Comparison of ENCODE assay signal across 8 cellular contexts in genomic region chr22:38868886-38869381, GRCh38. TPM values are rescaled to one million over a fixed set of nuclear protein-coding genes. Genes with fewer than 3 reads are reported as not detected.
DNase-seq lines count a peak whose midpoint lies in the region; ATAC-seq, FAIRE-seq and TF ChIP-seq lines count a peak whose summit lies in the region.

No MANE protein-coding gene starts in this region.

- no peaks in the 10 kb centered on the region for H3K27me3 Mint-ChIP-seq in IgD-negative memory B cell
- H3K27me3 Mint-ChIP-seq in activated naive CD8-positive, alpha-beta T cell: no peaks in the 10 kb centered on the region

- no peaks in the 10 kb centered on the region for H3K27me3 ChIP-seq in cardiac muscle cell
- H3K27me3 ChIP-seq in psoas muscle (ENCODE audit: insufficient read depth in 3 of 3, low read length in 2 of 3): no peaks in the 10 kb centered on the region
- no peaks in the 10 kb centered on the region for H3K27me3 ChIP-seq in aorta (ENCODE audit: control insufficient read depth in 1 of 2, insufficient read depth in 2 of 2, low read length in 1 of 2)

- H3K36me3 ChIP-seq in cardiac muscle cell (peaks cover 5% of the 10 kb centered on the region), psoas muscle (ENCODE audit: insufficient read depth in 1 of 2, low read depth in 1 of 2) (peaks cover 0 to 37% of the 10 kb centered on the region in 2 donors), aorta (ENCODE audit: control insufficient read depth in 1 of 2, insufficient read depth in 2 of 2, low read length in 1 of 2) (no peaks in the 10 kb centered on the region)

- H3K4me1 ChIP-seq in cardiac muscle cell (ENCODE audit: low read depth) (peaks cover 18% of the 10 kb centered on the region), psoas muscle (peaks cover 20% of the 10 kb centered on the region), aorta (ENCODE audit: control insufficient read depth in 1 of 2, insufficient read depth in 2 of 2, low read length in 2 of 2) (peaks cover 0 to 3% of the 10 kb centered on the region in 2 donors)

- no peak overlapping the region for H3K4me3 ChIP-seq in cardiac muscle cell
- no peak overlapping the region for H3K4me3 ChIP-seq in psoas muscle
- H3K4me3 ChIP-seq in aorta (ENCODE audit: low read length in 2 of 2): no peak overlapping the region

- intact Hi-C loops in psoas muscle (cut with DNase I) (loop anchor here (5.0 kb wide), 1 partner anchor 253 kb away; no protein-coding TSS in a partner anchor), aorta (cut with DNase I) (loop anchor here in 1 of 2 donors (5.0 kb wide), 1 partner anchor 253 kb away; no protein-coding TSS in a partner anchor)

- H3K4me3 Mint-ChIP-seq in IgD-negative memory B cell: peak overlapping the region in 2 of 4 donors; percentile 23 to 65
- peak overlapping the region; percentile 54 for H3K4me3 Mint-ChIP-seq in activated naive CD8-positive, alpha-beta T cell

- H3K9me3 ChIP-seq in cardiac muscle cell (ENCODE audit: low read depth) (no peaks in the 10 kb centered on the region), psoas muscle (no peaks in the 10 kb centered on the region), aorta (ENCODE audit: control insufficient read depth, low read length) (no peaks in the 10 kb centered on the region)

- TF ChIP-seq CTCF in D721Med (IDR thresholded peaks at IDR 0.05; ENCODE audit: insufficient read depth, missing control alignments) (peak; percentile 82), cardiac muscle cell (IDR thresholded peaks at IDR 0.05; ENCODE audit: low read depth, low read length) (peak; percentile 88), psoas muscle (IDR thresholded peaks at IDR 0.05) (peak; percentile 89)

- DNase-seq in D721Med (ENCODE audit: insufficient read length, low spot score) (no peak), SKM-1 (lab: John Stamatoyannopoulos, UW; ENCODE audit: unreplicated experiment) (peak; percentile 8), cardiac muscle cell (ENCODE audit: low read depth in 1 of 2, low spot score in 1 of 2) (peak; percentile 75 to 89), psoas muscle (peak; percentile 83 to 90), aorta (peak; percentile 89 to 95)

- no peak for FAIRE-seq in D721Med (lab: Jason Lieb, UNC)

- no peak overlapping the region for H3K27ac ChIP-seq in cardiac muscle cell
- no peak overlapping the region for H3K27ac ChIP-seq in psoas muscle
- no peak overlapping the region for H3K27ac ChIP-seq in aorta (ENCODE audit: low read depth in 1 of 2, low read length in 2 of 2)

- 9 to 14% (median 11%) methylated on average over 8 of the region's 8 CpGs for WGBS in psoas muscle, 3 donors
- 2 to 4% methylated on average over 8 of the region's 8 CpGs for WGBS in aorta, 2 donors

- H3K27ac Mint-ChIP-seq in IgD-negative memory B cell: peak overlapping the region in 2 of 3 donors; percentile 31 to 92
- peak overlapping the region; percentile 86 for H3K27ac Mint-ChIP-seq in activated naive CD8-positive, alpha-beta T cell

- no peaks in the 10 kb centered on the region for H3K36me3 Mint-ChIP-seq in IgD-negative memory B cell
- H3K36me3 Mint-ChIP-seq in activated naive CD8-positive, alpha-beta T cell: no peaks in the 10 kb centered on the region

- H3K4me1 Mint-ChIP-seq in IgD-negative memory B cell: peaks cover 22 to 33% (median 24%) of the 10 kb centered on the region in 3 donors
- H3K4me1 Mint-ChIP-seq in activated naive CD8-positive, alpha-beta T cell (ENCODE audit: low read depth): peaks cover 40% of the 10 kb centered on the region

- no peaks in the 10 kb centered on the region for H3K9me3 Mint-ChIP-seq in IgD-negative memory B cell
- no peaks in the 10 kb centered on the region for H3K9me3 Mint-ChIP-seq in activated naive CD8-positive, alpha-beta T cell (ENCODE audit: low read depth)

- peak; percentile 48 to 53 (median 51) for ATAC-seq in psoas muscle
- ATAC-seq in aorta (ENCODE audit: low FRiP score): peak; percentile 44
- no peak for ATAC-seq in HG02852 (IDR thresholded peaks at IDR 0.05; ENCODE audit: unreplicated experiment)

RNA-seq across cellular contexts. Expression of gene CBX6, which starts 3.1 kb away (rescaled TPM):
- polyA plus RNA-seq in IgD-negative memory B cell (7.1 TPM), cardiac muscle cell (40.9 and 46.8 TPM in 2 replicates), psoas muscle (10 to 100 TPM in 1 of 3 donors, 1 to 10 TPM in 2; 5.2 to 17.1 (median 5.4) TPM), aorta (10 to 100 TPM; 17.5 to 38.9 TPM)
- total RNA-seq in cardiac muscle cell (62.5 and 89.9 TPM in 2 replicates), psoas muscle (10 to 100 TPM; 15.1 to 21.0 (median 17.4) TPM), aorta (100 to 1,000 TPM in 1 of 2 donors, 10 to 100 TPM in 1; 97.2 to 104 TPM)

RNA-seq across cellular contexts. Expression of gene NPTXR, which starts 25.1 kb away (rescaled TPM):
- polyA plus RNA-seq in IgD-negative memory B cell (0.04 TPM), cardiac muscle cell (4.0 and 4.2 TPM in 2 replicates), psoas muscle (under 1 TPM; 0.35 to 0.53 (median 0.39) TPM), aorta (10 to 100 TPM in 1 of 2 donors, 1 to 10 TPM in 1; 6.1 to 11.3 TPM)
- total RNA-seq in cardiac muscle cell (15.1 and 16.7 TPM in 2 replicates), psoas muscle (1 to 10 TPM in 1 of 4 donors, under 1 TPM in 3; 0.15 to 1.7 (median 0.61) TPM), aorta (10 to 100 TPM; 16.5 to 21.9 TPM)
